In genomic region chr12:109804820-109805761, GRCh38 we compare ENCODE assay signal across 9 cellular contexts. TPM values are rescaled to one million over a fixed set of nuclear protein-coding genes. Genes with fewer than 3 reads are reported as not detected.
A peak's percentile ranks its signal among the peaks of the same experiment; 100 is the strongest.
DNase-seq lines count a peak whose midpoint lies in the region; ATAC-seq and TF ChIP-seq lines count a peak whose summit lies in the region.
"Had no signal": no experiment of that assay in that cellular context is flagged by ENCODE, and none has a peak within 500 bp of the region (broad histone marks: within the 10 kb centered on the region; RNA-seq: fewer than 3 reads in every experiment).

No MANE protein-coding gene starts in this region.

- no peaks in the 10 kb centered on the region for H3K36me3 Mint-ChIP-seq in activated naive CD8-positive, alpha-beta T cell treated with anti-CD3 and anti-CD28 coated beads for 36 hours
- H3K36me3 Mint-ChIP-seq in progenitor cell of endocrine pancreas (ENCODE audit: insufficient read depth) = no peaks in the 10 kb centered on the region

- H3K4me1 ChIP-seq in cardiac muscle cell (ENCODE audit: low read depth) (no peaks in the 10 kb centered on the region), uterus (no peaks in the 10 kb centered on the region)

- H3K27me3 ChIP-seq in cardiac muscle cell (no peaks in the 10 kb centered on the region), uterus (no peaks in the 10 kb centered on the region)

- no peak overlapping the region for H3K27ac ChIP-seq in cardiac muscle cell
- H3K27ac ChIP-seq in uterus = no peak overlapping the region

- no peak overlapping the region for H3K4me3 Mint-ChIP-seq in activated naive CD8-positive, alpha-beta T cell treated with anti-CD3 and anti-CD28 coated beads for 36 hours
- no peak overlapping the region for H3K4me3 Mint-ChIP-seq in progenitor cell of endocrine pancreas (ENCODE audit: low read depth)

- H3K27me3 Mint-ChIP-seq in activated naive CD8-positive, alpha-beta T cell treated with anti-CD3 and anti-CD28 coated beads for 36 hours = no peaks in the 10 kb centered on the region
- no peaks in the 10 kb centered on the region for H3K27me3 Mint-ChIP-seq in progenitor cell of endocrine pancreas

- H3K4me1 Mint-ChIP-seq in activated naive CD8-positive, alpha-beta T cell treated with anti-CD3 and anti-CD28 coated beads for 36 hours = no peaks in the 10 kb centered on the region
- H3K4me1 Mint-ChIP-seq in progenitor cell of endocrine pancreas (ENCODE audit: low read depth) = no peaks in the 10 kb centered on the region

- DNase-seq in COLO829 (ENCODE audit: low spot score) (peak; percentile 70), HT1080 (ENCODE audit: low read depth) (peak; percentile 46), SK-N-DZ (ENCODE audit: low spot score) (peak; percentile 56), cardiac muscle cell (ENCODE audit: low read depth in 1 of 2, low spot score in 1 of 2) (peak; percentile 56 to 60), progenitor cell of endocrine pancreas (ENCODE audit: low spot score, unreplicated experiment) (peak; percentile 46), uterus (peak; percentile 45 to 57)
- DNase-seq in activated naive CD8-positive, alpha-beta T cell treated with anti-CD3 and anti-CD28 coated beads for 36 hours = peak; percentile 61

- H3K36me3 ChIP-seq in cardiac muscle cell = no peaks in the 10 kb centered on the region
- H3K36me3 ChIP-seq in uterus = no peaks in the 10 kb centered on the region

- intact Hi-C loops in uterus (cut with DNase I; ENCODE audit: low total_unique reads) = loop anchor here (10.0 kb wide), 1 partner anchor 80 kb away; the partner anchor contains the start of gene GLTP

- H3K9me3 ChIP-seq in cardiac muscle cell (ENCODE audit: low read depth) (no peaks in the 10 kb centered on the region), uterus (no peaks in the 10 kb centered on the region)

- H3K4me3 ChIP-seq in cardiac muscle cell = no peak overlapping the region
- H3K4me3 ChIP-seq in uterus = no peak overlapping the region

- no peak for TF ChIP-seq POLR2A in uterus (IDR thresholded peaks at IDR 0.05)

- ATAC-seq in GM18873 (IDR thresholded peaks at IDR 0.05; ENCODE audit: low FRiP score, unreplicated experiment) = no peak

- TF ChIP-seq CTCF in cardiac muscle cell (IDR thresholded peaks at IDR 0.05; ENCODE audit: low read depth, low read length) = peak; percentile 99
- peak; percentile 96 for TF ChIP-seq CTCF in progenitor cell of endocrine pancreas (IDR thresholded peaks at IDR 0.05; ENCODE audit: unreplicated experiment)
- TF ChIP-seq CTCF in uterus (IDR thresholded peaks at IDR 0.05) = peak; percentile 81 to 92 (median 86)

- no peaks in the 10 kb centered on the region for H3K9me3 Mint-ChIP-seq in activated naive CD8-positive, alpha-beta T cell treated with anti-CD3 and anti-CD28 coated beads for 36 hours
- H3K9me3 Mint-ChIP-seq in progenitor cell of endocrine pancreas (ENCODE audit: low read depth) = no peaks in the 10 kb centered on the region

- H3K27ac Mint-ChIP-seq in activated naive CD8-positive, alpha-beta T cell treated with anti-CD3 and anti-CD28 coated beads for 36 hours = no peak overlapping the region
- H3K27ac Mint-ChIP-seq in progenitor cell of endocrine pancreas = no peak overlapping the region

RNA-seq across cellular contexts. Expression of gene TRPV4, which starts 28.1 kb away (rescaled TPM):
- total RNA-seq in HT1080 (2014; rRNA removed; shearing (Covaris generic)) = 0.50 and 0.72 TPM in 2 replicates
- polyA plus RNA-seq in HT1080 (2015; cell fraction: cytosol; rRNA removed) = 2.0 and 2.2 TPM in 2 replicates
- polyA plus RNA-seq in HT1080 (2015; cell fraction: nucleus; rRNA removed) = 3.0 and 4.5 TPM in 2 replicates
- not detected in 2 replicates for polyA plus RNA-seq in SK-N-DZ (2014; cell fraction: cytosol; rRNA removed)
- polyA plus RNA-seq in SK-N-DZ (2014; cell fraction: nucleus; rRNA removed) = not detected in 2 replicates
- not detected for total RNA-seq in activated naive CD8-positive, alpha-beta T cell treated with anti-CD3 and anti-CD28 coated beads for 36 hours
- total RNA-seq in cardiac muscle cell (1.2 and 4.1 TPM in 2 replicates), progenitor cell of endocrine pancreas (5.2 and 7.3 TPM in 2 replicates), uterus (under 1 TPM in 2 of 4 donors, not detected in 2; 0.34 to 0.55 TPM)
- polyA plus RNA-seq in cardiac muscle cell = 2.4 and 6.4 TPM in 2 replicates
- total RNA-seq: T-helper 1 cell treated with Interleukin-12 subunit alpha and Interleukin-12 subunit beta and Interleukin-4 antibody, amounts not matched to agents 30 ng/mL and 1 ng/mL, for 36 hours had no signal
